Comparison of ENCODE assay signal across 1 cellular context in genomic region chr10:110840225-110840922, GRCh38.
TF ChIP-seq lines count a peak whose summit lies in the region.

No MANE protein-coding gene starts in this region.

TF ChIP-seq in HepG2, 621 proteins besides CTCF, POLR2A, EP300 and RAD21 (continued from another document and continues in another):
- TF ChIP-seq ZNF513 (CRISPR knock-in tag; conservative IDR thresholded peaks at IDR 0.05) (no peak), ATF2 (CRISPR knock-in tag; IDR thresholded peaks at IDR 0.05) (peak; percentile 48; the same call in 1 of the 2 replicates), ESRRA (CRISPR knock-in tag; IDR thresholded peaks at IDR 0.05; ENCODE audit: low read depth) (0 out of 2 replicates have a peak, but pooled peaks have one; percentile 52), CREB3 (CRISPR knock-in tag; IDR thresholded peaks at IDR 0.05) (no peak), SP5 (CRISPR knock-in tag; IDR thresholded peaks at IDR 0.05; ENCODE audit: borderline replicate concordance, low read depth) (no peak), SMARCE1 (IDR thresholded peaks at IDR 0.05; ENCODE audit: borderline replicate concordance) (no peak), ZNF816 (CRISPR knock-in tag; IDR thresholded peaks at IDR 0.05; ENCODE audit: borderline replicate concordance) (no peak), HDAC6 (IDR thresholded peaks at IDR 0.05; ENCODE audit: low read depth, low read length) (no peak), ZNF577 (CRISPR knock-in tag; IDR thresholded peaks at IDR 0.05; ENCODE audit: borderline replicate concordance, low read depth) (no peak), NFRKB (IDR thresholded peaks at IDR 0.05) (no peak), ZNF414 (CRISPR knock-in tag; IDR thresholded peaks at IDR 0.05) (no peak), JUNB (CRISPR knock-in tag; IDR thresholded peaks at IDR 0.05; ENCODE audit: borderline replicate concordance) (no peak), NPAS2 (CRISPR knock-in tag; IDR thresholded peaks at IDR 0.05; ENCODE audit: borderline replicate concordance) (no peak), ZFP62 (CRISPR knock-in tag; IDR thresholded peaks at IDR 0.05) (no peak), ZNF850 (CRISPR knock-in tag; conservative IDR thresholded peaks at IDR 0.05) (no peak), UBTF (CRISPR knock-in tag; IDR thresholded peaks at IDR 0.05) (no peak), KAT7 (CRISPR knock-in tag; IDR thresholded peaks at IDR 0.05; ENCODE audit: borderline replicate concordance) (no peak), THAP9 (CRISPR knock-in tag; IDR thresholded peaks at IDR 0.05; ENCODE audit: borderline replicate concordance) (no peak), ZNF878 (CRISPR knock-in tag; IDR thresholded peaks at IDR 0.05) (no peak), TBX3 (IDR thresholded peaks at IDR 0.05; ENCODE audit: borderline replicate concordance) (no peak), THAP8 (CRISPR knock-in tag; IDR thresholded peaks at IDR 0.05; ENCODE audit: borderline replicate concordance) (no peak), NR2C2 (CRISPR knock-in tag; IDR thresholded peaks at IDR 0.05; ENCODE audit: borderline replicate concordance) (0 out of 2 replicates have a peak, but pooled peaks have one; percentile 39), RXRB (CRISPR knock-in tag; IDR thresholded peaks at IDR 0.05; ENCODE audit: borderline replicate concordance) (peak; percentile 72), ZHX1 (CRISPR knock-in tag; IDR thresholded peaks at IDR 0.05; ENCODE audit: low read depth) (no peak), MAFK (conservative IDR thresholded peaks at IDR 0.05 in 1 of 2, IDR thresholded peaks at IDR 0.05 in 1 of 2; ENCODE audit: low read length in 2 of 2) (no peak), DDIT3 (CRISPR knock-in tag; IDR thresholded peaks at IDR 0.05) (no peak), MXD1 (CRISPR knock-in tag; IDR thresholded peaks at IDR 0.05) (no peak), KDM2A (CRISPR knock-in tag; IDR thresholded peaks at IDR 0.05; ENCODE audit: borderline replicate concordance, low read depth) (no peak; the same call in 1 of the 2 replicates), NFKB2 (CRISPR knock-in tag; IDR thresholded peaks at IDR 0.05; ENCODE audit: borderline replicate concordance) (peak; percentile 54; the same call in 1 of the 2 replicates), ZNF619 (CRISPR knock-in tag; IDR thresholded peaks at IDR 0.05) (no peak), KLF9 (CRISPR knock-in tag; IDR thresholded peaks at IDR 0.05; ENCODE audit: low read depth) (no peak), ZHX2 (IDR thresholded peaks at IDR 0.05; ENCODE audit: low read depth) (no peak), ZHX2 (CRISPR knock-in tag; IDR thresholded peaks at IDR 0.05; ENCODE audit: borderline replicate concordance) (no peak), E2F5 (CRISPR knock-in tag; conservative IDR thresholded peaks at IDR 0.05) (no peak), CC2D1A (CRISPR knock-in tag; IDR thresholded peaks at IDR 0.05) (no peak), ZNF501 (CRISPR knock-in tag; IDR thresholded peaks at IDR 0.05) (no peak)
